ENCODE assay signal across 22 cellular contexts in the genomic region with DNA sequence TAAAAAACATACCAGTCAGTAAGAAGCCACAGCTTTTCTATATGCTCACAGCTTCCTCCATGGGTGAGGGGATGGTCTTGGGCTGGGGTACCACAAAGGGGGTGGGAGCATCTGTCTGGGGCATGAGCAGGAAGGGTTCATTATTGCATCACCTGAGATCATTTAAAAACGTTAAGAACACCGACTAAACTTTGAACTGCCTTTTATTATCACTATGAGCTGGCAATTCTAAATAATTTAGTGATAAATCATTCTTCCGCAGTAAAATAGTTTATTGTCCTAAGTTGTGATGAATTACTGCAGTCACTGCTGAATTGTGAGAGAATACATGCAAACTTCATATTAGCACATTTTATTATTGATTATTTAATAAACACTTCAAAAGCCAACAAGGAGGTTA.
DNase-seq lines count a peak whose midpoint lies in the region; ATAC-seq, FAIRE-seq and TF ChIP-seq lines count a peak whose summit lies in the region.
"Had no signal": no experiment of that assay in that cellular context is flagged by ENCODE, and none has a peak within 500 bp of the region (broad histone marks: within the 10 kb centered on the region; RNA-seq: fewer than 3 reads in every experiment).

No MANE protein-coding gene starts in this region.

- TF ChIP-seq CTCF in PC-3 (conservative IDR thresholded peaks at IDR 0.05; ENCODE audit: low read depth, low read length) (no peak), nephron (IDR thresholded peaks at IDR 0.05; ENCODE audit: unreplicated experiment in 3 of 3) (no peak), HFFc6 (IDR thresholded peaks at IDR 0.05) (no peak)

- H3K9me3 ChIP-seq in PC-3 (ENCODE audit: low read length): no peaks in the 10 kb centered on the region

- H3F3A ChIP-seq in PC-3 (ENCODE audit: low read length, unreplicated experiment): no peaks in the 10 kb centered on the region

- no peaks in the 10 kb centered on the region for H3K27me3 ChIP-seq in PC-3 (ENCODE audit: low read length)
- H3K27me3 ChIP-seq: BLaER1 treated with 17β-estradiol and CSF1 and Interleukin-3, amounts not matched to agents 10 nM and 100 nM had no signal

- intact Hi-C loops in PC-3 (cut with micrococcal nuclease): no loop called here

- H3K27me3 Mint-ChIP-seq in nephron (ENCODE audit: low read depth) (no peaks in the 10 kb centered on the region), HFFc6 (ENCODE audit: insufficient read depth) (peaks cover 16% of the 10 kb centered on the region)

- peak; percentile 66 for ATAC-seq in PC-3

- no peaks in the 10 kb centered on the region for H3K36me3 Mint-ChIP-seq in nephron (ENCODE audit: low read depth)
- H3K36me3 Mint-ChIP-seq in HFFc6 (ENCODE audit: low read depth): no peaks in the 10 kb centered on the region
- H3K36me3 Mint-ChIP-seq: CD8-positive, alpha-beta memory T cell; IgD-negative memory B cell had no signal

- CTCF ChIA-PET in PC-3 (lab: Charles Lee): no interaction called here

- H3K4me2 ChIP-seq in PC-3 (ENCODE audit: low read length): peak overlapping the region; percentile 48
- H3K4me2 ChIP-seq: BLaER1 treated with 17β-estradiol and CSF1 and Interleukin-3, amounts not matched to agents 10 nM and 100 nM; PC-9 had no signal

- DNase-seq in ELR (ENCODE audit: low read depth): peak; percentile 53
- DNase-seq in PC-3: peak; percentile 51
- no peak for DNase-seq in epithelial cell of prostate (ENCODE audit: low read depth, low spot score)
- no peak for DNase-seq in RCC 7860 (ENCODE audit: low spot score)
- DNase-seq in HFFc6: no peak
- DNase-seq in SW 1271 (lab: John Stamatoyannopoulos, UW): no peak
- DNase-seq: CD8-positive, alpha-beta memory T cell; DND-41; MV-4-11; NCI-H1417; NCI-H1930; NCI-H2171 treated with DMSO at 0.1 percent for 48 hours; NCI-H510A; NCI-H774; PC-9; Right ventricle myocardium superior had no signal

- H3K36me3 ChIP-seq in PC-3 (ENCODE audit: low read depth, low read length): no peaks in the 10 kb centered on the region
- H3K36me3 ChIP-seq: BLaER1 treated with 17β-estradiol and CSF1 and Interleukin-3, amounts not matched to agents 10 nM and 100 nM had no signal

- no peak for FAIRE-seq in RCC 7860 (lab: Jason Lieb, UNC)
- FAIRE-seq: A204.1, GM12892, H54 had no signal

- H4K20me1 ChIP-seq in PC-3 (ENCODE audit: low read length): no peaks in the 10 kb centered on the region
- H4K20me1 ChIP-seq: BLaER1 treated with 17β-estradiol and CSF1 and Interleukin-3, amounts not matched to agents 10 nM and 100 nM had no signal

- peaks cover 48% of the 10 kb centered on the region for H3K4me1 Mint-ChIP-seq in nephron
- peaks cover 38% of the 10 kb centered on the region for H3K4me1 Mint-ChIP-seq in HFFc6 (ENCODE audit: low read depth)
- H3K4me1 Mint-ChIP-seq: CD8-positive, alpha-beta memory T cell; IgD-negative memory B cell had no signal

- H3K4me1 ChIP-seq in PC-3 (ENCODE audit: insufficient read depth, low read length): peaks cover 22% of the 10 kb centered on the region

- H3K27ac Mint-ChIP-seq in nephron: peak overlapping the region in 2 of 3 experiments; percentile 25 to 41
- no peak overlapping the region for H3K27ac Mint-ChIP-seq in HFFc6
- H3K27ac Mint-ChIP-seq: CD8-positive, alpha-beta memory T cell; IgD-negative memory B cell had no signal

- H3K79me2 ChIP-seq in PC-3 (ENCODE audit: low read length): no peaks in the 10 kb centered on the region

- H3K27ac ChIP-seq in PC-3 (ENCODE audit: low read length) (peak overlapping the region; percentile 33), epithelial cell of prostate (peak overlapping the region; percentile 17)
- H3K27ac ChIP-seq: BLaER1 treated with 17β-estradiol and CSF1 and Interleukin-3, amounts not matched to agents 10 nM and 100 nM; PC-9 had no signal

- no TSS peak for BruUV-seq in PC-3 (replicated peaks; lab: Mats Ljungman, UMichigan)

- H3K9me3 Mint-ChIP-seq in nephron (peaks cover under 1% of the 10 kb centered on the region), HFFc6 (no peaks in the 10 kb centered on the region)
- H3K9me3 Mint-ChIP-seq: CD8-positive, alpha-beta memory T cell had no signal

- POLR2A ChIA-PET in PC-3 (lab: Charles Lee; ENCODE audit: unreplicated experiment): no interaction called here

- no peak overlapping the region for H3K9ac ChIP-seq in PC-3 (ENCODE audit: low read length)
- H3K9ac ChIP-seq: BLaER1 treated with 17β-estradiol and CSF1 and Interleukin-3, amounts not matched to agents 10 nM and 100 nM had no signal

- H3K4me3 ChIP-seq in PC-3 (ENCODE audit: low read length): no peak overlapping the region
- H3K4me3 ChIP-seq: BLaER1 treated with 17β-estradiol and CSF1 and Interleukin-3, amounts not matched to agents 10 nM and 100 nM; PC-9 had no signal

- 0 out of 2 replicates have a peak overlapping the region, but pooled peaks have one; percentile 30 for H2AFZ ChIP-seq in PC-3 (ENCODE audit: low read length)
- H2AFZ ChIP-seq: PC-9 had no signal

- H3K9me2 ChIP-seq in PC-3 (replicated peaks; ENCODE audit: low read length): no peaks in the 10 kb centered on the region

- H3K4me3 Mint-ChIP-seq in nephron (no peak overlapping the region), HFFc6 (no peak overlapping the region)
- H3K4me3 Mint-ChIP-seq: CD8-positive, alpha-beta memory T cell; IgD-negative memory B cell had no signal

Comparison
In these comparisons a context has a peak if more than half of its experiments do, and no peak if none do; other contexts are left out.
1. DNase-seq: peak in ELR (single experiment) and PC-3 (single experiment); none in epithelial cell of prostate (single experiment), RCC 7860 (single experiment), HFFc6 (single experiment) and SW 1271 (0 of 2).